Comparison of ENCODE assay signal across 31 cellular contexts in the genomic region with DNA sequence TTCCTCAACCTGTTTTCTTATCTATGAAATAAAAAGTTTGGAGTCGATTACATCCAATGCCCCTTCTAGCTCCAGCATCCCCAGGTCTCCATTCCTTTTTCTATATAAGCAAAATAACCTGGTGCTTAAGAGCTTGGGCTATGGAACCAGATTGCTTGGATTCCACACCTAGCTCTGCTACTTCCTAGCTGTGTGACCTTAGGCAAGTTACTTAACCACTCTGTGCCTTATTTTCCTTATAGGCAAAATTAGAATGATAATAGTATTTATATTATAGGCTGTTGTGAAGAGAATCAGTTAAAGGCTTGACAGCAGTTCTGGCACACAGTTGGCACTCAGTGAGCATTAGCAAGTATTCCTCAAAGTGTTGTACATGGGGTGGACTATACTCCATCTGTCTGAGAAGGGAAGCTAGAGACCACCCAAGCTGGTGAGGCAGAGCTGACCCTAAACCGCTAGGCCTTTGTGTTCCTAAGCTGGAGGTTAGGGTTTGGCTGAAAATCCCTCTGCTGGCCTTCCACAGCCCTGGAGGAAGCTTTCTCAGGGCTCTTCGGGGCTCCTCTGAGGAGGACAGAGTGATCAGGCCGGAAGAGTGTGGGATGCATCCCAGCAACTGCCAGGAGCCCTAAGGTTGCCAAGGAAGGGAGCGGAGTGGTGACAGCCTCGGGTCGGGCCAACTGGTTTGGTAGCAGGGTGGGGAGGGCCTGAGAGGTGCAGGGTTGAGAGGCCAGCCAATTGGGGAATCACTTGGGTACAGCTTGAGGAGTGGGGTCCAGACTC. TPM values are rescaled to one million over a fixed set of nuclear protein-coding genes. Genes with fewer than 3 reads are reported as not detected.
"Had no signal": no experiment of that assay in that cellular context is flagged by ENCODE, and none has a peak within 500 bp of the region (broad histone marks: within the 10 kb centered on the region; RNA-seq: fewer than 3 reads in every experiment).

No MANE protein-coding gene starts in this region.

- DNase-seq: activated CD4-positive, alpha-beta T cell treated with anti-CD3 and anti-CD28 coated beads for 4 hours; activated CD4-positive, alpha-beta T cell treated with anti-CD3 and anti-CD28 coated beads, Interleukin-2, amount 50 U/mL, for 4 hours; activated CD8-positive, alpha-beta T cell treated with anti-CD3 and anti-CD28 coated beads, Interleukin-2, amount 10 ng/mL, durations not matched to agents 7 days and 5 days; activated effector memory CD4-positive, alpha-beta T cell treated with anti-CD3 and anti-CD28 coated beads, Interleukin-2, amount 50 U/mL, for 16 hours; activated naive CD4-positive, alpha-beta T cell treated with Interleukin-2 at 50 U/mL for 16 hours; activated naive CD8-positive, alpha-beta T cell treated with anti-CD3 and anti-CD28 coated beads, Interleukin-2, amount 50 U/mL, for 24 hours; activated T-cell treated with anti-CD3 and anti-CD28 coated beads, Interleukin-2, amount 50 U/mL, for 4 hours; amniotic stem cell; body of pancreas; central memory CD4-positive, alpha-beta T cell; NCI-H1092; NCI-H1417 treated with DMSO at 0.1 percent for 48 hours; NCI-H1694; NCI-H2029; NCI-H2107; NCI-H345; NCI-H510A; NCI-H526 treated with DMSO at 0.1 percent for 48 hours; NCI-H82; SIG-M5; T-cell; WERI-Rb-1 had no signal

- H3K4me3 ChIP-seq: ascending aorta, body of pancreas, SK-N-MC had no signal

- H3K4me2 ChIP-seq: KMS-11 had no signal

- H3K27me3 Mint-ChIP-seq: activated naive CD8-positive, alpha-beta T cell treated with anti-CD3 and anti-CD28 coated beads, Interleukin-2, amount 50 U/mL, for 24 hours had no signal

- H3K36me3 ChIP-seq: ascending aorta, WERI-Rb-1 had no signal

- H3K9me3 Mint-ChIP-seq: activated naive CD4-positive, alpha-beta T cell treated with anti-CD3 and anti-CD28 coated beads, Interleukin-2, amount 50 U/mL, for 72 hours; activated naive CD8-positive, alpha-beta T cell treated with anti-CD3 and anti-CD28 coated beads, Interleukin-2, amount 50 U/mL, for 24 hours; activated T-cell treated with anti-CD3 and anti-CD28 coated beads, Interleukin-2, amount 50 U/mL, for 4 hours; T-cell had no signal

- H3K4me1 ChIP-seq: body of pancreas had no signal

- ATAC-seq: activated CD8-positive, alpha-beta T cell treated with anti-CD3 and anti-CD28 coated beads, Interleukin-2, amount 10 ng/mL, durations not matched to agents 7 days and 5 days; activated naive CD4-positive, alpha-beta T cell treated with anti-CD3 and anti-CD28 coated beads, Interleukin-2, amount 50 U/mL, for 72 hours; activated naive CD8-positive, alpha-beta T cell treated with anti-CD3 and anti-CD28 coated beads, Interleukin-2, amount 50 U/mL, for 24 hours; activated T-cell treated with anti-CD3 and anti-CD28 coated beads, Interleukin-2, amount 50 U/mL, for 4 hours; body of pancreas; T-cell had no signal

- H3K27ac Mint-ChIP-seq: activated CD8-positive, alpha-beta T cell treated with anti-CD3 and anti-CD28 coated beads, Interleukin-2, amount 10 ng/mL, durations not matched to agents 7 days and 5 days; activated naive CD4-positive, alpha-beta T cell treated with anti-CD3 and anti-CD28 coated beads, Interleukin-2, amount 50 U/mL, for 72 hours; activated naive CD8-positive, alpha-beta T cell treated with anti-CD3 and anti-CD28 coated beads, Interleukin-2, amount 50 U/mL, for 24 hours; T-cell had no signal

- H3K27me3 ChIP-seq: ascending aorta, body of pancreas had no signal

- H3K36me3 Mint-ChIP-seq: activated naive CD4-positive, alpha-beta T cell treated with anti-CD3 and anti-CD28 coated beads, Interleukin-2, amount 50 U/mL, for 72 hours; T-cell had no signal

- H3K27ac ChIP-seq: ascending aorta, body of pancreas, KMS-11, SK-N-MC, WERI-Rb-1 had no signal

- H3K4me3 Mint-ChIP-seq: activated CD8-positive, alpha-beta T cell treated with anti-CD3 and anti-CD28 coated beads, Interleukin-2, amount 10 ng/mL, durations not matched to agents 7 days and 5 days; activated naive CD8-positive, alpha-beta T cell treated with anti-CD3 and anti-CD28 coated beads, Interleukin-2, amount 50 U/mL, for 24 hours; activated T-cell treated with anti-CD3 and anti-CD28 coated beads, Interleukin-2, amount 50 U/mL, for 4 hours; T-cell had no signal

- H3K9me3 ChIP-seq: ascending aorta, body of pancreas had no signal

RNA-seq across cellular contexts. Expression of gene KRT4, which starts 6.0 kb away (rescaled TPM):
- total RNA-seq: activated CD8-positive, alpha-beta T cell treated with anti-CD3 and anti-CD28 coated beads, Interleukin-2, amount 10 ng/mL, durations not matched to agents 7 days and 5 days; activated naive CD4-positive, alpha-beta T cell treated with anti-CD3 and anti-CD28 coated beads, Interleukin-2, amount 50 U/mL, for 72 hours; activated T-cell treated with anti-CD3 and anti-CD28 coated beads, Interleukin-2, amount 50 U/mL, for 4 hours; ascending aorta; MCF 10A; OCI-LY7; RPMI7951; T-cell; T-helper 2 cell treated with Interferon-gamma antibody and Interleukin-4, amounts not matched to agents 100 ng/mL and 5 ng/mL, for 36 hours had no signal

RNA-seq across cellular contexts. Expression of gene KRT79, which starts 14.2 kb away (rescaled TPM):
- total RNA-seq: activated CD8-positive, alpha-beta T cell treated with anti-CD3 and anti-CD28 coated beads, Interleukin-2, amount 10 ng/mL, durations not matched to agents 7 days and 5 days; ascending aorta; body of pancreas; MCF 10A; OCI-LY7; T-helper 2 cell treated with Interferon-gamma antibody and Interleukin-4, amounts not matched to agents 100 ng/mL and 5 ng/mL, for 36 hours had no signal

RNA-seq across cellular contexts. Expression of gene KRT3, which starts 24.0 kb away (rescaled TPM):
- total RNA-seq: activated CD8-positive, alpha-beta T cell treated with anti-CD3 and anti-CD28 coated beads, Interleukin-2, amount 10 ng/mL, durations not matched to agents 7 days and 5 days; activated T-cell treated with anti-CD3 and anti-CD28 coated beads, Interleukin-2, amount 50 U/mL, for 4 hours; ascending aorta; body of pancreas; MCF 10A; OCI-LY7; T-cell; T-helper 2 cell treated with Interferon-gamma antibody and Interleukin-4, amounts not matched to agents 100 ng/mL and 5 ng/mL, for 36 hours had no signal

RNA-seq across cellular contexts. Expression of gene KRT78, which starts 28.9 kb away (rescaled TPM):
- total RNA-seq: activated CD8-positive, alpha-beta T cell treated with anti-CD3 and anti-CD28 coated beads, Interleukin-2, amount 10 ng/mL, durations not matched to agents 7 days and 5 days; activated naive CD4-positive, alpha-beta T cell treated with anti-CD3 and anti-CD28 coated beads, Interleukin-2, amount 50 U/mL, for 72 hours; activated T-cell treated with anti-CD3 and anti-CD28 coated beads, Interleukin-2, amount 50 U/mL, for 4 hours; ascending aorta; body of pancreas; MCF 10A; OCI-LY7; T-cell; T-helper 2 cell treated with Interferon-gamma antibody and Interleukin-4, amounts not matched to agents 100 ng/mL and 5 ng/mL, for 36 hours had no signal

RNA-seq across cellular contexts. Expression of gene KRT76, which starts 42.8 kb away (rescaled TPM):
- total RNA-seq: activated CD8-positive, alpha-beta T cell treated with anti-CD3 and anti-CD28 coated beads, Interleukin-2, amount 10 ng/mL, durations not matched to agents 7 days and 5 days; activated naive CD4-positive, alpha-beta T cell treated with anti-CD3 and anti-CD28 coated beads, Interleukin-2, amount 50 U/mL, for 72 hours; activated T-cell treated with anti-CD3 and anti-CD28 coated beads, Interleukin-2, amount 50 U/mL, for 4 hours; ascending aorta; body of pancreas; bronchial epithelial cell; MCF 10A; OCI-LY7; RPMI7951; T-cell; T-helper 2 cell treated with Interferon-gamma antibody and Interleukin-4, amounts not matched to agents 100 ng/mL and 5 ng/mL, for 36 hours had no signal
